ENCODE assay signal across 14 cellular contexts in the genomic region with DNA sequence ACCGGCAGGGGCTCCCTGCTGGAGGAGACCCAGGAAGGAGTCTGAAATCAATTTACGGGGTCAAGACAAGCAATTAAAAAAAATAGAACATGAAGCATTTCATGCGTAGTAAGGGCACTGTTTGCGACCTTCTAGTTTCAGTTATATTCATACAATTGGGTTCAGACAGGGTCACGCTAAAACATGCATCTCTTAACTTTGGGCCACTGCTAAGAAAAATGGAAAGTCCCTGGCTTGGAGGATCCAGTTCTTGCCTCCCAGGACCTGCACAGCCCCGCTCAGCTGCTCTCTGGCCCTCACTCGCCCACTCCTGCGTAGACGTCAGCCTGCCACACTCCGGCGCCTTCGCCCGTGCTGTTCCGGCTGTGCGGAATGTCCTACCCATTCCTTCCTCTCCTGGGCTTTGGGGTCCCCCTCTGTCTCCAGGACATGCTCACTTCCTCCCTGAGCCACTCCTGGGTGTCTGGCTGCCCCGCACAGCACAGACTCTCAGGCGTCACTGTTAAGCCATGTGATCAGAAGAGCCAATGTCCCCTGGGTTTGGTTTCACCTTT. TPM values are rescaled to one million over a fixed set of nuclear protein-coding genes. Genes with fewer than 3 reads are reported as not detected.
DNase-seq lines count a peak whose midpoint lies in the region; ATAC-seq and TF ChIP-seq lines count a peak whose summit lies in the region.
"Had no signal": no experiment of that assay in that cellular context is flagged by ENCODE, and none has a peak within 500 bp of the region (broad histone marks: within the 10 kb centered on the region; RNA-seq: fewer than 3 reads in every experiment).

No MANE protein-coding gene starts in this region.

- no peak for DNase-seq in stimulated activated naive CD8-positive, alpha-beta T cell treated with anti-CD3 and anti-CD28 coated beads, Interleukin-15, amount 100 ng/mL, for 72 hours
- DNase-seq in WTC11 (ENCODE audit: low spot score) (no peak), medulla oblongata (ENCODE audit: extremely low spot score) (peak; percentile 13), lower leg skin (ENCODE audit: low spot score in 2 of 2) (no peak)
- no peak for DNase-seq in naive thymus-derived CD4-positive, alpha-beta T cell
- no peak for DNase-seq in stimulated activated effector memory CD8-positive, alpha-beta T cell treated with anti-CD3 and anti-CD28 coated beads, Interleukin-12 subunit alpha, Interleukin-12 subunit beta, amount 100 ng/mL, for 72 hours (ENCODE audit: low spot score in 2 of 2)
- DNase-seq in effector memory CD4-positive, alpha-beta T cell = no peak
- DNase-seq: endodermal cell; GDM1; NCI-H1436; stimulated activated naive CD8-positive, alpha-beta T cell treated with anti-CD3 and anti-CD28 coated beads, Interleukin-15, Interleukin-2, amounts not matched to agents 100 U/mL and 50 U/mL, for 24 hours had no signal

- no peak for TF ChIP-seq POLR2A in lower leg skin (IDR thresholded peaks at IDR 0.05)

- no peaks in the 10 kb centered on the region for H3K9me3 Mint-ChIP-seq in stimulated activated naive CD8-positive, alpha-beta T cell treated with anti-CD3 and anti-CD28 coated beads, Interleukin-15, Interleukin-2, amounts not matched to agents 100 ng/mL and 50 ng/mL, for 24 hours
- H3K9me3 Mint-ChIP-seq in stimulated activated naive CD8-positive, alpha-beta T cell treated with anti-CD3 and anti-CD28 coated beads, Interleukin-15, amount 100 ng/mL, for 72 hours = no peaks in the 10 kb centered on the region
- H3K9me3 Mint-ChIP-seq in WTC11 = no peaks in the 10 kb centered on the region
- H3K9me3 Mint-ChIP-seq in naive thymus-derived CD4-positive, alpha-beta T cell = no peaks in the 10 kb centered on the region
- no peaks in the 10 kb centered on the region for H3K9me3 Mint-ChIP-seq in stimulated activated effector memory CD8-positive, alpha-beta T cell treated with anti-CD3 and anti-CD28 coated beads, Interleukin-12 subunit alpha, Interleukin-12 subunit beta, amount 100 ng/mL, for 72 hours
- H3K9me3 Mint-ChIP-seq: endodermal cell had no signal

- no peak overlapping the region for H3K4me3 ChIP-seq in lower leg skin (ENCODE audit: low read depth, poor library complexity, severe bottlenecking)
- no peak overlapping the region for H3K4me3 ChIP-seq in naive thymus-derived CD4-positive, alpha-beta T cell (ENCODE audit: low read length)
- H3K4me3 ChIP-seq in effector memory CD4-positive, alpha-beta T cell (ENCODE audit: insufficient read depth, low read depth, low read length, poor library complexity, severe bottlenecking) = no peak overlapping the region
- H3K4me3 ChIP-seq: hepatocyte had no signal

- TF ChIP-seq CTCF in WTC11 (IDR thresholded peaks at IDR 0.05) = no peak
- TF ChIP-seq CTCF in lower leg skin (IDR thresholded peaks at IDR 0.05) = no peak

- H3K4me1 Mint-ChIP-seq in stimulated activated naive CD8-positive, alpha-beta T cell treated with anti-CD3 and anti-CD28 coated beads, Interleukin-15, Interleukin-2, amounts not matched to agents 100 ng/mL and 50 ng/mL, for 24 hours (ENCODE audit: low read depth) = no peaks in the 10 kb centered on the region
- peaks cover 8% of the 10 kb centered on the region for H3K4me1 Mint-ChIP-seq in stimulated activated naive CD8-positive, alpha-beta T cell treated with anti-CD3 and anti-CD28 coated beads, Interleukin-15, amount 100 ng/mL, for 72 hours
- peaks cover 15% of the 10 kb centered on the region for H3K4me1 Mint-ChIP-seq in WTC11
- peaks cover 0 to 5% (median 2%) of the 10 kb centered on the region in 7 donors for H3K4me1 Mint-ChIP-seq in naive thymus-derived CD4-positive, alpha-beta T cell
- no peaks in the 10 kb centered on the region for H3K4me1 Mint-ChIP-seq in stimulated activated effector memory CD8-positive, alpha-beta T cell treated with anti-CD3 and anti-CD28 coated beads, Interleukin-12 subunit alpha, Interleukin-12 subunit beta, amount 100 ng/mL, for 72 hours

- H3K4me1 ChIP-seq in naive thymus-derived CD4-positive, alpha-beta T cell (ENCODE audit: control insufficient read depth in 2 of 2, insufficient read depth in 2 of 2, low read length in 2 of 2) = no peaks in the 10 kb centered on the region
- no peaks in the 10 kb centered on the region for H3K4me1 ChIP-seq in effector memory CD4-positive, alpha-beta T cell (ENCODE audit: control insufficient read depth, insufficient read depth, low read length, poor library complexity, severe bottlenecking)

- no peaks in the 10 kb centered on the region for H3K36me3 Mint-ChIP-seq in stimulated activated naive CD8-positive, alpha-beta T cell treated with anti-CD3 and anti-CD28 coated beads, Interleukin-15, Interleukin-2, amounts not matched to agents 100 ng/mL and 50 ng/mL, for 24 hours (ENCODE audit: low read depth)
- H3K36me3 Mint-ChIP-seq in WTC11 = no peaks in the 10 kb centered on the region
- H3K36me3 Mint-ChIP-seq in naive thymus-derived CD4-positive, alpha-beta T cell = no peaks in the 10 kb centered on the region
- no peaks in the 10 kb centered on the region for H3K36me3 Mint-ChIP-seq in stimulated activated effector memory CD8-positive, alpha-beta T cell treated with anti-CD3 and anti-CD28 coated beads, Interleukin-12 subunit alpha, Interleukin-12 subunit beta, amount 100 ng/mL, for 72 hours

- 37% methylated on average over 17 of the region's 17 CpGs for WGBS in lower leg skin, 2 donors

- ATAC-seq in stimulated activated naive CD8-positive, alpha-beta T cell treated with anti-CD3 and anti-CD28 coated beads, Interleukin-15, amount 100 ng/mL, for 72 hours = no peak
- no peak for ATAC-seq in WTC11
- ATAC-seq in naive thymus-derived CD4-positive, alpha-beta T cell = no peak
- ATAC-seq in stimulated activated effector memory CD8-positive, alpha-beta T cell treated with anti-CD3 and anti-CD28 coated beads, Interleukin-12 subunit alpha, Interleukin-12 subunit beta, amount 100 ng/mL, for 72 hours = no peak
- ATAC-seq: stimulated activated naive CD8-positive, alpha-beta T cell treated with anti-CD3 and anti-CD28 coated beads, Interleukin-15, Interleukin-2, amounts not matched to agents 100 U/mL and 50 U/mL, for 24 hours had no signal

- peak overlapping the region; percentile 16 for H3K27ac Mint-ChIP-seq in stimulated activated naive CD8-positive, alpha-beta T cell treated with anti-CD3 and anti-CD28 coated beads, Interleukin-15, Interleukin-2, amounts not matched to agents 100 ng/mL and 50 ng/mL, for 24 hours
- no peak overlapping the region for H3K27ac Mint-ChIP-seq in stimulated activated naive CD8-positive, alpha-beta T cell treated with anti-CD3 and anti-CD28 coated beads, Interleukin-15, amount 100 ng/mL, for 72 hours
- peak overlapping the region; percentile 79 for H3K27ac Mint-ChIP-seq in WTC11
- H3K27ac Mint-ChIP-seq in naive thymus-derived CD4-positive, alpha-beta T cell = peak overlapping the region in 1 of 9 donors; percentile 38
- H3K27ac Mint-ChIP-seq in stimulated activated effector memory CD8-positive, alpha-beta T cell treated with anti-CD3 and anti-CD28 coated beads, Interleukin-12 subunit alpha, Interleukin-12 subunit beta, amount 100 ng/mL, for 72 hours = no peak overlapping the region
- H3K27ac Mint-ChIP-seq: endodermal cell had no signal

- POLR2A ChIA-PET in WTC11 (lab: Charles Lee) = no interaction called here
- POLR2A ChIA-PET in naive thymus-derived CD4-positive, alpha-beta T cell (lab: Charles Lee) = no interaction called here

- intact Hi-C loops in lower leg skin (cut with DNase I; ENCODE audit: low total_unique reads) = no loop called here
- intact Hi-C loops in naive thymus-derived CD4-positive, alpha-beta T cell (cut with micrococcal nuclease) = no loop called here

- no peak overlapping the region for H3K27ac ChIP-seq in naive thymus-derived CD4-positive, alpha-beta T cell (ENCODE audit: low read depth, low read length)
- H3K27ac ChIP-seq in effector memory CD4-positive, alpha-beta T cell (ENCODE audit: insufficient read depth, low read length, poor library complexity, severe bottlenecking) = no peak overlapping the region
- H3K27ac ChIP-seq: hepatocyte had no signal

- no peaks in the 10 kb centered on the region for H3K9me3 ChIP-seq in naive thymus-derived CD4-positive, alpha-beta T cell (ENCODE audit: control insufficient read depth in 2 of 3, low read length in 3 of 3)
- no peaks in the 10 kb centered on the region for H3K9me3 ChIP-seq in effector memory CD4-positive, alpha-beta T cell (ENCODE audit: control insufficient read depth, low read length)

- no peaks in the 10 kb centered on the region for H3K27me3 Mint-ChIP-seq in stimulated activated naive CD8-positive, alpha-beta T cell treated with anti-CD3 and anti-CD28 coated beads, Interleukin-15, Interleukin-2, amounts not matched to agents 100 ng/mL and 50 ng/mL, for 24 hours
- peaks cover 17% of the 10 kb centered on the region for H3K27me3 Mint-ChIP-seq in stimulated activated naive CD8-positive, alpha-beta T cell treated with anti-CD3 and anti-CD28 coated beads, Interleukin-15, amount 100 ng/mL, for 72 hours
- H3K27me3 Mint-ChIP-seq in WTC11 (ENCODE audit: low read depth) = no peaks in the 10 kb centered on the region
- no peaks in the 10 kb centered on the region for H3K27me3 Mint-ChIP-seq in naive thymus-derived CD4-positive, alpha-beta T cell

- no peaks in the 10 kb centered on the region for H3K36me3 ChIP-seq in naive thymus-derived CD4-positive, alpha-beta T cell (ENCODE audit: control insufficient read depth in 2 of 3, insufficient read depth in 3 of 3, low read length in 3 of 3)
- H3K36me3 ChIP-seq in effector memory CD4-positive, alpha-beta T cell (ENCODE audit: control insufficient read depth, insufficient read depth, low read length) = no peaks in the 10 kb centered on the region

- H3K4me3 Mint-ChIP-seq in stimulated activated naive CD8-positive, alpha-beta T cell treated with anti-CD3 and anti-CD28 coated beads, Interleukin-15, Interleukin-2, amounts not matched to agents 100 ng/mL and 50 ng/mL, for 24 hours = no peak overlapping the region
- H3K4me3 Mint-ChIP-seq in stimulated activated naive CD8-positive, alpha-beta T cell treated with anti-CD3 and anti-CD28 coated beads, Interleukin-15, amount 100 ng/mL, for 72 hours = no peak overlapping the region
- no peak overlapping the region for H3K4me3 Mint-ChIP-seq in WTC11
- H3K4me3 Mint-ChIP-seq in naive thymus-derived CD4-positive, alpha-beta T cell = no peak overlapping the region
- no peak overlapping the region for H3K4me3 Mint-ChIP-seq in stimulated activated effector memory CD8-positive, alpha-beta T cell treated with anti-CD3 and anti-CD28 coated beads, Interleukin-12 subunit alpha, Interleukin-12 subunit beta, amount 100 ng/mL, for 72 hours
- H3K4me3 Mint-ChIP-seq: endodermal cell had no signal

- H3K27me3 ChIP-seq in naive thymus-derived CD4-positive, alpha-beta T cell (ENCODE audit: control insufficient read depth in 2 of 2, insufficient read depth in 2 of 2, low read length in 2 of 2) = no peaks in the 10 kb centered on the region
- H3K27me3 ChIP-seq in effector memory CD4-positive, alpha-beta T cell (replicated peaks; ENCODE audit: control insufficient read depth, insufficient read depth, low read length, poor library complexity, severe bottlenecking) = no peaks in the 10 kb centered on the region
- H3K27me3 ChIP-seq: hepatocyte had no signal

- CTCF ChIA-PET in WTC11 (lab: Charles Lee) = interaction anchor here (0.6 to 1.8 kb wide), 2 partner anchors 25 to 116 kb away, joined by 4 to 7 read pairs; no protein-coding TSS in a partner anchor
- CTCF ChIA-PET in naive thymus-derived CD4-positive, alpha-beta T cell (lab: Charles Lee) = no interaction called here

RNA-seq across cellular contexts. Expression of a gene that starts 12.8 kb away (rescaled TPM):
- total RNA-seq in WTC11 (2021) = 0.92 to 1.6 TPM (median 1.2 TPM) in 3 replicates
- 1 to 10 TPM; 1.2 to 2.5 (median 1.3) TPM for total RNA-seq in lower leg skin
- total RNA-seq in naive thymus-derived CD4-positive, alpha-beta T cell = 10 to 100 TPM in 1 of 5 experiments, 1 to 10 TPM in 1, under 1 TPM in 3; 0.51 to 40.3 (median 0.77) TPM
- polyA plus RNA-seq in naive thymus-derived CD4-positive, alpha-beta T cell = under 1 TPM; 0.03 to 0.06 TPM
- total RNA-seq: HT-29 had no signal

Comparison
In these comparisons a context has a peak if more than half of its experiments do, and no peak if none do; other contexts are left out.
1. H3K27ac Mint-ChIP-seq: peak in stimulated activated naive CD8-positive, alpha-beta T cell treated with anti-CD3 and anti-CD28 coated beads, Interleukin-15, Interleukin-2, amounts not matched to agents 100 ng/mL and 50 ng/mL, for 24 hours (single experiment) and WTC11 (single experiment); none in stimulated activated naive CD8-positive, alpha-beta T cell treated with anti-CD3 and anti-CD28 coated beads, Interleukin-15, amount 100 ng/mL, for 72 hours (0 of 2) and stimulated activated effector memory CD8-positive, alpha-beta T cell treated with anti-CD3 and anti-CD28 coated beads, Interleukin-12 subunit alpha, Interleukin-12 subunit beta, amount 100 ng/mL, for 72 hours (single experiment).